ENCODE assay signal across 8 cellular contexts in genomic region chr9:135085830-135086546, GRCh38. TPM values are rescaled to one million over a fixed set of nuclear protein-coding genes. Genes with fewer than 3 reads are reported as not detected.
DNase-seq lines count a peak whose midpoint lies in the region; ATAC-seq and TF ChIP-seq lines count a peak whose summit lies in the region.

No MANE protein-coding gene starts in this region.

- no peaks in the 10 kb centered on the region for H3K4me1 ChIP-seq in fibroblast of lung (ENCODE audit: control insufficient read depth, extremely low read depth, insufficient read depth, low read length)
- H3K4me1 ChIP-seq in tibial artery: peaks cover 0 to 38% (median 24%) of the 10 kb centered on the region in 4 donors

- ATAC-seq in naive B cell (ENCODE audit: low read depth in 2 of 2): no peak

- peak overlapping the region in 7 of 8 donors; percentile 40 to 89 (median 50) for H3K4me3 Mint-ChIP-seq in naive B cell

- DNase-seq in NCI-H146 treated with DMSO at 0.1 percent for 48 hours (lab: John Stamatoyannopoulos, UW; ENCODE audit: unreplicated experiment) (peak; percentile 12), NCI-H146 (lab: John Stamatoyannopoulos, UW) (no peak), NCI-H1105 (lab: John Stamatoyannopoulos, UW) (peak; percentile 38), WERI-Rb-1 (peak; percentile 95), fibroblast of lung (ENCODE audit: low read depth in 2 of 2) (peak; percentile 41 to 52), naive B cell (no peak), tibial artery (peak; percentile 78 to 83), NK-92 (lab: John Stamatoyannopoulos, UW; ENCODE audit: unreplicated experiment) (no peak)

- no peaks in the 10 kb centered on the region for H3K79me2 ChIP-seq in fibroblast of lung (ENCODE audit: control insufficient read depth, insufficient read depth, low read length)

- no peak overlapping the region for H3K27ac Mint-ChIP-seq in naive B cell

- H3K27me3 ChIP-seq in WERI-Rb-1 (ENCODE audit: insufficient read depth, low read depth, severe bottlenecking) (no peaks in the 10 kb centered on the region), fibroblast of lung (ENCODE audit: control insufficient read depth, insufficient read depth, low read length) (peaks cover 12% of the 10 kb centered on the region), tibial artery (peaks cover 0 to 76% of the 10 kb centered on the region in 2 donors)

- intact Hi-C loops in tibial artery (cut with DNase I; ENCODE audit: low total_unique reads): loop anchor here (2.0 kb wide), 2 partner anchors 257 to 323 kb away; no protein-coding TSS in a partner anchor

- H3K4me3 ChIP-seq in WERI-Rb-1 (ENCODE audit: low read depth, low read length) (peak overlapping the region; percentile 24), fibroblast of lung (replicated peaks in 1 of 4; ENCODE audit: control extremely low read depth in 1 of 4, insufficient read depth in 1 of 4, low read depth in 3 of 4, low read length in 4 of 4) (peak overlapping the region in 1 of 4 experiments; percentile 34), tibial artery (peak overlapping the region in 1 of 2 donors; percentile 30)

- H3K4me2 ChIP-seq in fibroblast of lung (ENCODE audit: extremely low read depth, insufficient read depth, low read length): peak overlapping the region; percentile 46

- no peaks in the 10 kb centered on the region for H4K20me1 ChIP-seq in fibroblast of lung (ENCODE audit: control insufficient read depth, extremely low read depth, insufficient read depth, low read length)

- peaks cover 0 to 4% (median 0%) of the 10 kb centered on the region in 7 donors for H3K9me3 Mint-ChIP-seq in naive B cell

- H2AFZ ChIP-seq in fibroblast of lung (ENCODE audit: low read length): no peak overlapping the region

- H3K4me1 Mint-ChIP-seq in naive B cell: peaks cover 0 to 12% (median 7%) of the 10 kb centered on the region in 3 donors

- H3K9me3 ChIP-seq in WERI-Rb-1 (ENCODE audit: severe bottlenecking) (no peaks in the 10 kb centered on the region), fibroblast of lung (ENCODE audit: control insufficient read depth, insufficient read depth, low read depth, low read length) (no peaks in the 10 kb centered on the region), tibial artery (no peaks in the 10 kb centered on the region)

- no peaks in the 10 kb centered on the region for H3K36me3 Mint-ChIP-seq in naive B cell

- peaks cover 45 to 59% (median 45%) of the 10 kb centered on the region in 3 donors for H3K27me3 Mint-ChIP-seq in naive B cell

- H3K36me3 ChIP-seq in WERI-Rb-1: peaks cover 52% of the 10 kb centered on the region
- no peaks in the 10 kb centered on the region for H3K36me3 ChIP-seq in fibroblast of lung (ENCODE audit: control insufficient read depth, insufficient read depth, low read length)
- no peaks in the 10 kb centered on the region for H3K36me3 ChIP-seq in tibial artery

- H3K9ac ChIP-seq in fibroblast of lung (ENCODE audit: insufficient read depth, low read length): no peak overlapping the region

- peak; percentile 89 for TF ChIP-seq CTCF in WERI-Rb-1 (IDR thresholded peaks at IDR 0.05; ENCODE audit: low read depth, low read length)
- TF ChIP-seq CTCF in fibroblast of lung (conservative IDR thresholded peaks at IDR 0.05 in 1 of 2, IDR thresholded peaks at IDR 0.05 in 1 of 2; ENCODE audit: low read depth in 1 of 2, low read length in 2 of 2): peak; percentile 78 to 79
- peak; percentile 92 to 94 for TF ChIP-seq CTCF in tibial artery (IDR thresholded peaks at IDR 0.05)

- peak overlapping the region; percentile 80 for H3K27ac ChIP-seq in WERI-Rb-1
- H3K27ac ChIP-seq in fibroblast of lung (ENCODE audit: insufficient read depth, low read length): no peak overlapping the region
- H3K27ac ChIP-seq in tibial artery: no peak overlapping the region

RNA-seq across cellular contexts. Expression of gene OLFM1, which starts 1.5 kb away (rescaled TPM):
- 2.0 and 2.3 TPM in 2 replicates for total RNA-seq in fibroblast of lung
- polyA plus RNA-seq in fibroblast of lung (2.0 and 7.6 TPM in 2 replicates), naive B cell (ENCODE audit: low read depth in 6 of 6) (not detected)
- 2.5 and 10.4 TPM in 2 replicates for polyA plus RNA-seq in fibroblast of lung (2012)
- polyA minus RNA-seq in fibroblast of lung (ENCODE audit: low replicate concordance): 1.1 and 7.4 TPM in 2 replicates

Comparison
In these comparisons a context has a peak if more than half of its experiments do, and no peak if none do; other contexts are left out.
1. DNase-seq: peak in NCI-H146 treated with DMSO at 0.1 percent for 48 hours (single experiment), NCI-H1105 (single experiment), WERI-Rb-1 (single experiment), fibroblast of lung (2 of 2) and tibial artery (2 of 2); none in NCI-H146 (single experiment), naive B cell (single experiment) and NK-92 (single experiment).
2. Peak in every context shown above with its lines, with median percentiles within 50 percentile points of each other: CTCF ChIP-seq.